Comparison of ENCODE assay signal across 26 cellular contexts in genomic region chr6:124885171-124885570, GRCh38.
DNase-seq lines count a peak whose midpoint lies in the region; ATAC-seq, FAIRE-seq and TF ChIP-seq lines count a peak whose summit lies in the region.
"Had no signal": no experiment of that assay in that cellular context is flagged by ENCODE, and none has a peak within 500 bp of the region (broad histone marks: within the 10 kb centered on the region; RNA-seq: fewer than 3 reads in every experiment).

No MANE protein-coding gene starts in this region.

- H4K20me1 ChIP-seq in PC-9 (ENCODE audit: insufficient read depth) (no peaks in the 10 kb centered on the region), H1 (replicated peaks in 1 of 2; ENCODE audit: control insufficient read depth in 1 of 2, insufficient read depth in 2 of 2, low read length in 2 of 2) (no peaks in the 10 kb centered on the region)

- H2BK15ac ChIP-seq in H1 (ENCODE audit: low read length) = no peak overlapping the region

- no peak overlapping the region for H4K5ac ChIP-seq in H1 (ENCODE audit: insufficient read length, low read depth, low read length)

- no peak overlapping the region for H3K4me3 Mint-ChIP-seq in activated T-cell treated with anti-CD3 and anti-CD28 coated beads, Interleukin-2, amount 50 U/mL, for 4 hours
- H3K4me3 Mint-ChIP-seq: CD4-positive, CD25-positive, alpha-beta regulatory T cell; T-cell had no signal

- no peak overlapping the region for H3K9ac ChIP-seq in H1 (replicated peaks in 1 of 4; ENCODE audit: extremely low read depth in 1 of 4, low read depth in 3 of 4, low read length in 3 of 4)

- H3K36me3 ChIP-seq in PC-9 (ENCODE audit: low read depth) = no peaks in the 10 kb centered on the region
- no peaks in the 10 kb centered on the region for H3K36me3 ChIP-seq in H1 (ENCODE audit: control insufficient read depth in 2 of 4, insufficient read depth in 4 of 4, low read length in 3 of 4)
- H3K36me3 ChIP-seq in SJCRH30 = no peaks in the 10 kb centered on the region

- peaks cover 2% of the 10 kb centered on the region for H3K27me3 Mint-ChIP-seq in activated T-cell treated with anti-CD3 and anti-CD28 coated beads, Interleukin-2, amount 50 U/mL, for 4 hours (ENCODE audit: low read depth)
- H3K27me3 Mint-ChIP-seq: CD4-positive, CD25-positive, alpha-beta regulatory T cell had no signal

- no TSS peak for BruUV-seq in PC-9 (replicated peaks; lab: Mats Ljungman, UMichigan)

- no peak overlapping the region for H3K4ac ChIP-seq in H1 (replicated peaks; ENCODE audit: insufficient read length, low read depth, low read length)

- no peak overlapping the region for H3K56ac ChIP-seq in H1 (replicated peaks; ENCODE audit: insufficient read length, low read depth, low read length)

- peak overlapping the region; percentile 19 for H2AFZ ChIP-seq in PC-9
- peak overlapping the region; percentile 17; the same call in 1 of the 2 replicates for H2AFZ ChIP-seq in H1 (ENCODE audit: low read length)

- no peaks in the 10 kb centered on the region for H3K79me2 ChIP-seq in PC-9 (ENCODE audit: low read depth)
- no peaks in the 10 kb centered on the region for H3K79me2 ChIP-seq in H1 (ENCODE audit: control insufficient read depth in 1 of 2, insufficient read depth in 2 of 2, low read length in 2 of 2)

- 89% methylated on average over 2 of the region's 2 CpGs; no CpG with 5 or more reads in 1 of the 2 experiments for WGBS in H1 (ENCODE audit: extremely low coverage in 1 of 2, insufficient coverage in 1 of 2, insufficient read length in 1 of 2, insufficient replicate concordance in 2 of 2, low coverage in 1 of 2, low lambda C conversion rate in 2 of 2, missing lambda C conversion rate in 1 of 2), 2 experiments

- H3K79me1 ChIP-seq in H1 (ENCODE audit: low read depth, low read length) = no peaks in the 10 kb centered on the region

- H3K9me3 Mint-ChIP-seq in activated T-cell treated with anti-CD3 and anti-CD28 coated beads, Interleukin-2, amount 50 U/mL, for 4 hours = no peaks in the 10 kb centered on the region
- H3K9me3 Mint-ChIP-seq: T-cell had no signal

- DNase-seq in EH (ENCODE audit: low read depth) (peak; percentile 34), PC-9 (no peak), H1 (ENCODE audit: low read depth in 1 of 2, low spot score in 2 of 2) (no peak), HTR-8/SVneo (ENCODE audit: insufficient read length, low spot score) (no peak), SJCRH30 (no peak), AG08395 (ENCODE audit: low spot score) (no peak)
- DNase-seq in activated T-cell treated with anti-CD3 and anti-CD28 coated beads, Interleukin-2, amount 50 U/mL, for 4 hours = no peak
- DNase-seq: CD4-positive, CD25-positive, alpha-beta regulatory T cell; GDM1; GOT3; Kasumi-1; MV-4-11; NCI-H1105; NCI-H1436 treated with DMSO at 0.1 percent for 48 hours; NCI-H187 treated with DMSO at 0.1 percent for 48 hours; NCI-H2107; NCI-H446; NCI-H524 treated with DMSO at 0.1 percent for 48 hours; NCI-H774; Right ventricle myocardium superior; RPMI8226; T-cell had no signal

- peaks cover 17% of the 10 kb centered on the region for H3K4me1 Mint-ChIP-seq in activated T-cell treated with anti-CD3 and anti-CD28 coated beads, Interleukin-2, amount 50 U/mL, for 4 hours (ENCODE audit: low read depth)

- H2BK5ac ChIP-seq in H1 (ENCODE audit: low read depth, low read length) = no peak overlapping the region

- H4K8ac ChIP-seq in H1 (ENCODE audit: extremely low read depth, insufficient read depth, low read length) = no peak overlapping the region

- ATAC-seq in activated T-cell treated with anti-CD3 and anti-CD28 coated beads, Interleukin-2, amount 50 U/mL, for 4 hours = no peak
- ATAC-seq: A549, GM12878, HCT116, T-cell had no signal

- H2BK120ac ChIP-seq in H1 (replicated peaks; ENCODE audit: low read depth, low read length) = no peak overlapping the region

- no peaks in the 10 kb centered on the region for H3K9me2 ChIP-seq in PC-9 (ENCODE audit: insufficient read depth)

- H3K4me3 ChIP-seq in PC-9 (no peak overlapping the region), H1 (ENCODE audit: extremely low read depth in 1 of 4, insufficient read depth in 2 of 4, low read depth in 3 of 4, low read length in 4 of 4) (no peak overlapping the region), SJCRH30 (no peak overlapping the region)
- H3K4me3 ChIP-seq: A549, GM12878 had no signal

- intact Hi-C loops in PC-9 (cut with micrococcal nuclease; ENCODE audit: unreplicated experiment) = no loop called here

- H3K27ac ChIP-seq in PC-9 = no peak overlapping the region
- H3K27ac ChIP-seq in H1 (ENCODE audit: low read depth, low read length) = no peak overlapping the region
- H3K27ac ChIP-seq in SJCRH30 = no peak overlapping the region

- FAIRE-seq in H1 (lab: Jason Lieb, UNC) = no peak
- no peak for FAIRE-seq in HTR-8/SVneo (lab: Jason Lieb, UNC)
- FAIRE-seq: A549, D721Med, GM12878 had no signal

- no peak overlapping the region for H2AK5ac ChIP-seq in H1 (ENCODE audit: low read depth, low read length)

- H3K27me3 ChIP-seq in PC-9 (ENCODE audit: insufficient read depth, low read depth) (no peaks in the 10 kb centered on the region), H1 (replicated peaks in 1 of 4; ENCODE audit: control insufficient read depth in 3 of 4, extremely low read depth in 1 of 4, insufficient read depth in 3 of 4, low read length in 3 of 4) (no peaks in the 10 kb centered on the region), SJCRH30 (no peaks in the 10 kb centered on the region)

- no peak overlapping the region for H3K14ac ChIP-seq in H1 (ENCODE audit: insufficient read length)

- no peak for TF ChIP-seq RAD21 in H1 (IDR thresholded peaks at IDR 0.05 in 1 of 2, conservative IDR thresholded peaks at IDR 0.05 in 1 of 2; ENCODE audit: low read depth in 2 of 2, low read length in 2 of 2)

- no peak overlapping the region for H2BK20ac ChIP-seq in H1 (ENCODE audit: low read length)

- H4K91ac ChIP-seq in H1 (replicated peaks; ENCODE audit: insufficient read length, low read length) = no peak overlapping the region

- no peak overlapping the region for H3K4me2 ChIP-seq in PC-9
- H3K4me2 ChIP-seq in H1 (ENCODE audit: insufficient read depth in 1 of 2, low read depth in 2 of 2, low read length in 2 of 2) = no peak overlapping the region
- H3K4me2 ChIP-seq: A549 had no signal

- no peaks in the 10 kb centered on the region for H3K36me3 Mint-ChIP-seq in activated T-cell treated with anti-CD3 and anti-CD28 coated beads, Interleukin-2, amount 50 U/mL, for 4 hours (ENCODE audit: insufficient read depth)
- H3K36me3 Mint-ChIP-seq: CD4-positive, CD25-positive, alpha-beta regulatory T cell; T-cell had no signal

- H3F3A ChIP-seq in PC-9 (ENCODE audit: insufficient read depth, low read depth) = peaks cover 26% of the 10 kb centered on the region

- TF ChIP-seq EP300 in H1 (IDR thresholded peaks at IDR 0.05; ENCODE audit: borderline replicate concordance in 1 of 2, low read depth in 2 of 2, low read length in 2 of 2) = no peak

- no peak overlapping the region for H3K18ac ChIP-seq in H1 (ENCODE audit: extremely low read depth, low read length)

- H3K9me3 ChIP-seq in PC-9 (ENCODE audit: insufficient read depth, low read depth) (no peaks in the 10 kb centered on the region), H1 (ENCODE audit: insufficient read depth in 2 of 2, low read depth in 1 of 2, low read length in 1 of 2) (no peaks in the 10 kb centered on the region), SJCRH30 (replicated peaks) (no peaks in the 10 kb centered on the region)
- H3K9me3 ChIP-seq: A549 had no signal

- no peak for TF ChIP-seq POLR2A in H1 (IDR thresholded peaks at IDR 0.05; ENCODE audit: control extremely low read depth in 1 of 2, low read depth in 2 of 2, low read length in 2 of 2)

- H3K4me1 ChIP-seq in PC-9 (replicated peaks; ENCODE audit: insufficient read depth) (peaks cover 37% of the 10 kb centered on the region), H1 (replicated peaks in 1 of 4; ENCODE audit: control insufficient read depth in 3 of 4, insufficient read depth in 4 of 4, low read length in 3 of 4) (peaks cover 0 to 13% (median 3%) of the 10 kb centered on the region in 4 experiments; a peak in 5 of 7 replicates), SJCRH30 (peaks cover 7% of the 10 kb centered on the region)

- H2BK12ac ChIP-seq in H1 (ENCODE audit: low read depth, low read length) = no peak overlapping the region

- TF ChIP-seq CTCF in PC-9 (conservative IDR thresholded peaks at IDR 0.05) (no peak), H1 (IDR thresholded peaks at IDR 0.05; ENCODE audit: control extremely low read depth in 1 of 3, insufficient read depth in 1 of 3, low read depth in 1 of 3, low read length in 3 of 3) (no peak)

- POLR2A ChIA-PET in PC-9 (lab: Charles Lee; ENCODE audit: unreplicated experiment) = interaction anchor here (0.6 to 0.7 kb wide), 2 partner anchors 85 to 307 kb away, joined by 6 read pairs; no protein-coding TSS in a partner anchor
- POLR2A ChIA-PET in H1 (lab: Charles Lee; ENCODE audit: partially characterized antibody) = no interaction called here

- CTCF ChIA-PET in PC-9 (lab: Charles Lee) (no interaction called here), H1 (lab: Charles Lee; ENCODE audit: partially characterized antibody) (no interaction called here)

- H3K23ac ChIP-seq in H1 (ENCODE audit: insufficient read length) = no peak overlapping the region

- no peaks in the 10 kb centered on the region for H3K23me2 ChIP-seq in H1 (ENCODE audit: low read depth, low read length)

TF ChIP-seq in H1, 55 proteins besides CTCF, POLR2A, EP300 and RAD21:
- TF ChIP-seq SIN3A (conservative IDR thresholded peaks at IDR 0.05 in 1 of 2, IDR thresholded peaks at IDR 0.05 in 1 of 2; ENCODE audit: low read depth in 1 of 2, low read length in 2 of 2) (no peak), E2F6 (IDR thresholded peaks at IDR 0.05) (no peak), MAFK (IDR thresholded peaks at IDR 0.05; ENCODE audit: low read depth, low read length) (no peak), SUZ12 (IDR thresholded peaks at IDR 0.05; ENCODE audit: low read length) (no peak), TEAD4 (IDR thresholded peaks at IDR 0.05; ENCODE audit: low read depth, low read length) (no peak), CHD1 (IDR thresholded peaks at IDR 0.05; ENCODE audit: low read depth, low read length) (no peak), POU5F1 (IDR thresholded peaks at IDR 0.05; ENCODE audit: low read depth, low read length) (no peak), ASH2L (IDR thresholded peaks at IDR 0.05; ENCODE audit: low read length) (no peak), GABPA (IDR thresholded peaks at IDR 0.05; ENCODE audit: borderline replicate concordance, insufficient read depth, low read length) (no peak), BACH1 (IDR thresholded peaks at IDR 0.05; ENCODE audit: low read length) (no peak), CEBPB (IDR thresholded peaks at IDR 0.05; ENCODE audit: low read depth, low read length) (no peak), HDAC2 (IDR thresholded peaks at IDR 0.05; ENCODE audit: borderline replicate concordance in 1 of 2, low read depth in 2 of 2, low read length in 2 of 2) (no peak)
